In the genomic region with DNA sequence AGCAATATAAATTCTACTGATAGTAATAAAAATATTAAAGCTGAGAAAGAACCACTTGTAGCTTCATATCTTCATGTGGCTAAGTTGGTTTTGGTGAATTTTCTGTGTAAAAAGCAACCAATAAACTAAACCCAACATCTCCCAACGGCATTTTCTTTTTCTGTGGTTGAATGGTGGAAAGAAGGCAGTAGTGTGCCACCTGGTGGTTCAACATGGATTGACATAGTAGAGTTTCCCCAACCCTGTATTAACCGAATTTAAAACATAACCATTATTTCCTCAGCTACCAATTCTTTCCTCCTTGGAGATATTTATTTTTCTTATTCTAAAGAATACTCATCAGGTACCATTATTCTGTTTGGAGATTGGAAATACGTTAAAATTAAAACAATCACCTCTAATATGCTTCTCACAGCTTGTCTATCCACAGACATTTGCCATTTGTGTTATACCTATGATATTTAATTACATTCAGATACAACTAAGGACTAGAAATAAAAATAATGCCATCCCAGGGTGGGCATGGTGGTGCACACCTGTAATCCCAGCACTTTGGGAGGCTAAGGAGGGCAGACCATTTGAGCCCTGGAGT, we compare ENCODE assay signal across 8 cellular contexts.
DNase-seq lines count a peak whose midpoint lies in the region; ATAC-seq, FAIRE-seq and TF ChIP-seq lines count a peak whose summit lies in the region.

No MANE protein-coding gene starts in this region.

- in situ Hi-C loops in GM13977 (cut with MboI; ENCODE audit: low pct_unique_long_range_greater_than_20kb, low sequenced_read_pairs, unreplicated experiment), result no loop called here

- no peaks in the 10 kb centered on the region for H3K36me3 Mint-ChIP-seq in CD4-positive, CD25-positive, alpha-beta regulatory T cell
- H3K36me3 Mint-ChIP-seq in activated T-helper 17 cell treated with anti-CD3 and anti-CD28 coated beads, Interleukin-2, amount 50 U/mL, for 72 hours (ENCODE audit: low read depth), result no peaks in the 10 kb centered on the region

- H3K4me3 ChIP-seq in CD4-positive, CD25-positive, alpha-beta regulatory T cell (ENCODE audit: low read depth, low read length), result no peak overlapping the region
- H3K4me3 ChIP-seq in heart right ventricle, result no peak overlapping the region
- no peak overlapping the region for H3K4me3 ChIP-seq in small intestine (ENCODE audit: low read depth in 1 of 2, low read length in 2 of 2)

- H3K27me3 ChIP-seq in CD4-positive, CD25-positive, alpha-beta regulatory T cell (ENCODE audit: control insufficient read depth, insufficient read depth, low read length), result no peaks in the 10 kb centered on the region
- peaks cover 0 to 17% (median 4%) of the 10 kb centered on the region in 7 donors for H3K27me3 ChIP-seq in heart right ventricle
- H3K27me3 ChIP-seq in small intestine (ENCODE audit: control insufficient read depth in 2 of 2, insufficient read depth in 2 of 2, low read length in 2 of 2), result peaks cover 0 to 4% of the 10 kb centered on the region in 2 donors

- no peak for ATAC-seq in CD4-positive, CD25-positive, alpha-beta regulatory T cell (ENCODE audit: low read depth in 2 of 2)
- ATAC-seq in HG03066 (IDR thresholded peaks at IDR 0.05; ENCODE audit: low read depth, unreplicated experiment) (peak; percentile 78), heart right ventricle (peak in 1 of 8 donors; percentile 61), HG02623 (IDR thresholded peaks at IDR 0.05; ENCODE audit: unreplicated experiment) (no peak)
- peak; percentile 58 for ATAC-seq in activated T-helper 17 cell treated with anti-CD3 and anti-CD28 coated beads, Interleukin-2, amount 50 U/mL, for 72 hours (replicated peaks)

- peaks cover 0 to 5% (median 1%) of the 10 kb centered on the region in 4 donors for H3K4me1 Mint-ChIP-seq in CD4-positive, CD25-positive, alpha-beta regulatory T cell
- H3K4me1 Mint-ChIP-seq in activated T-helper 17 cell treated with anti-CD3 and anti-CD28 coated beads, Interleukin-2, amount 50 U/mL, for 72 hours, result no peaks in the 10 kb centered on the region

- H3K36me3 ChIP-seq in CD4-positive, CD25-positive, alpha-beta regulatory T cell (ENCODE audit: control insufficient read depth, insufficient read depth, low read length), result no peaks in the 10 kb centered on the region
- H3K36me3 ChIP-seq in heart right ventricle (no peaks in the 10 kb centered on the region), small intestine (ENCODE audit: control insufficient read depth in 2 of 2, insufficient read depth in 2 of 2, low read length in 2 of 2) (no peaks in the 10 kb centered on the region)

- no peaks in the 10 kb centered on the region for H3K4me1 ChIP-seq in CD4-positive, CD25-positive, alpha-beta regulatory T cell (ENCODE audit: control insufficient read depth, insufficient read depth, low read length, poor library complexity, severe bottlenecking)
- H3K4me1 ChIP-seq in heart right ventricle (no peaks in the 10 kb centered on the region), small intestine (ENCODE audit: control insufficient read depth in 2 of 2, insufficient read depth in 1 of 2, low read depth in 1 of 2, low read length in 1 of 2) (no peaks in the 10 kb centered on the region)

- intact Hi-C loops in heart right ventricle (cut with DNase I), result loop anchor here in 7 of 10 donors (1.0 to 10.0 kb wide), 3 partner anchors 88 to 495 kb away; partner anchors contain the start of gene BMP6 (in 1 of the 7)

- no peak overlapping the region for H3K4me3 Mint-ChIP-seq in CD4-positive, CD25-positive, alpha-beta regulatory T cell
- H3K4me3 Mint-ChIP-seq in activated T-helper 17 cell treated with anti-CD3 and anti-CD28 coated beads, Interleukin-2, amount 50 U/mL, for 72 hours, result no peak overlapping the region

- no peak for FAIRE-seq in small intestine (lab: Jason Lieb, UNC)

- H3K9me3 Mint-ChIP-seq in CD4-positive, CD25-positive, alpha-beta regulatory T cell, result no peaks in the 10 kb centered on the region
- H3K9me3 Mint-ChIP-seq in activated T-helper 17 cell treated with anti-CD3 and anti-CD28 coated beads, Interleukin-2, amount 50 U/mL, for 72 hours, result no peaks in the 10 kb centered on the region

- whole genome bisulfite sequencing in heart right ventricle, 2 donors, result 1 to 3% methylated on average over 3 of the region's 3 CpGs
- WGBS in small intestine, 3 donors, result 1 to 3% (median 2%) methylated on average over 3 of the region's 3 CpGs

- H3K27ac Mint-ChIP-seq in CD4-positive, CD25-positive, alpha-beta regulatory T cell, result no peak overlapping the region
- no peak overlapping the region for H3K27ac Mint-ChIP-seq in activated T-helper 17 cell treated with anti-CD3 and anti-CD28 coated beads, Interleukin-2, amount 50 U/mL, for 72 hours

- H3K27me3 Mint-ChIP-seq in CD4-positive, CD25-positive, alpha-beta regulatory T cell, result peaks cover 12% of the 10 kb centered on the region
- peaks cover 5% of the 10 kb centered on the region for H3K27me3 Mint-ChIP-seq in activated T-helper 17 cell treated with anti-CD3 and anti-CD28 coated beads, Interleukin-2, amount 50 U/mL, for 72 hours

- DNase-seq in CD4-positive, CD25-positive, alpha-beta regulatory T cell, result peak; percentile 5 to 48 (median 40)
- DNase-seq in GM13977 (ENCODE audit: low spot score) (peak; percentile 62), NCI-H748 (lab: John Stamatoyannopoulos, UW; ENCODE audit: unreplicated experiment) (peak; percentile 47), heart right ventricle (peak in 1 of 2 donors; percentile 21), small intestine (peak; percentile 49)

- H3K9me3 ChIP-seq in CD4-positive, CD25-positive, alpha-beta regulatory T cell (ENCODE audit: control insufficient read depth in 2 of 2, low read length in 2 of 2), result no peaks in the 10 kb centered on the region
- peaks cover 0 to 3% (median 0%) of the 10 kb centered on the region in 11 donors for H3K9me3 ChIP-seq in heart right ventricle
- no peaks in the 10 kb centered on the region for H3K9me3 ChIP-seq in small intestine (ENCODE audit: control insufficient read depth, low read depth)

- TF ChIP-seq CTCF in GM13977 (IDR thresholded peaks at IDR 0.05; ENCODE audit: extremely low read depth, insufficient read depth, missing control alignments) (peak; percentile 71), heart right ventricle (IDR thresholded peaks at IDR 0.05) (peak; percentile 50 to 84 (median 74))

- H3K27ac ChIP-seq in CD4-positive, CD25-positive, alpha-beta regulatory T cell (ENCODE audit: insufficient read depth, low read length, poor library complexity, severe bottlenecking), result no peak overlapping the region
- H3K27ac ChIP-seq in heart right ventricle (no peak overlapping the region), small intestine (ENCODE audit: low read depth in 1 of 2, low read length in 1 of 2) (no peak overlapping the region)

Comparison
In these comparisons a context has a peak if more than half of its experiments do, and no peak if none do; other contexts are left out.
1. ATAC-seq: peak in HG03066 (single experiment) and activated T-helper 17 cell treated with anti-CD3 and anti-CD28 coated beads, Interleukin-2, amount 50 U/mL, for 72 hours (single experiment); none in CD4-positive, CD25-positive, alpha-beta regulatory T cell (0 of 2) and HG02623 (single experiment).